Comparison of ENCODE assay signal across 8 cellular contexts in the genomic region with DNA sequence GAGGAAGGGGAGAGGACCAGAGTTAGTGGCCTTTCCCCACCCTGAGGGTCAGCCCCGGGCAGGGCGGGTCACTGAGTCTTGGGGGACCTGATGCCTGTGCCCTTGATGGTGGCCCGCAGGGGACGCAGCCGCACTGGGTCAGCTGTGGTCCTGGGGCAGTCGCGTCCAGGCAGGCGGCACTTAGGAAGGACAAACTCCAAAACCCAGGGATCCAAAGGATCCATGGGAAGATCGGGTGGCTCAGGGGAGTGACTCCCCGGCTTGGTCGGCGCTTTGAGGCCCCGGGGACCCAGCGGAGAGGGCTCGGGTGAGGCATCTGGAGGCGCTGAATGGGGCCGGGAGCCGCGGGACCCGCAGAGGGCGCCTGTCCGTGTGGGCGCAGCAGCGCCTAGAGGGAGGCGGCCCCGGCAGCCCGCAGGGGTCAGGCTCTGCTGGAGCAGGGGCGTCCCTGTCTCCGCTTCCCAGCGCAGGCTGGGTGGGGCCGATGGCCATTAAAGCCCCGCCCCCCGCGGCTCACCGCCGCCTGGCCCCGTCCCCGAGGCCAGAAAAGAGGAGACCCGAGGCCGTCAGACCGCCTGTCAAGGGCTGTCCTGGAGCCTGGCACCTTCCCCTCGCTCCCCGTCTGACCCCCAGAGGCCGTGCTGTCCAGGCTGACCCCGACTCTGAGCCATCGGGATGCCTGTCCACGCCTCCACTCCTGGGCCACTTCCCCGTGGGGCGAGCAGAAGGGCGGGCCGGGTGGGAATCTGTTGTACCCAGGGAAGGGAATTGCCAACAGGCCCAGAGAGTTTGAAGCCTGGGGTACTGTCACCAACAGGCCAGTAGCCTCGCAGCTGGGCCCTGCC. TPM values are rescaled to one million over a fixed set of nuclear protein-coding genes. Genes with fewer than 3 reads are reported as not detected.
DNase-seq lines count a peak whose midpoint lies in the region; ATAC-seq and TF ChIP-seq lines count a peak whose summit lies in the region.

No MANE protein-coding gene starts in this region.

- no peaks in the 10 kb centered on the region for H3K79me1 ChIP-seq in mesenchymal stem cell (replicated peaks; ENCODE audit: low read length, poor library complexity, severe bottlenecking)

- intact Hi-C loops in PC-3 (cut with micrococcal nuclease) (loop anchor here (5.0 kb wide), 1 partner anchor 55 kb away; the partner anchor contains the start of gene IL17RC), dorsolateral prefrontal cortex (cut with DNase I) (no loop called here)

- peak overlapping the region; percentile 90 for H2BK15ac ChIP-seq in mesenchymal stem cell (ENCODE audit: low read depth, poor library complexity, severe bottlenecking)

- no peak overlapping the region for H2AK5ac ChIP-seq in mesenchymal stem cell (ENCODE audit: low read length, severe bottlenecking)

- H4K8ac ChIP-seq in mesenchymal stem cell (ENCODE audit: low read length): peak overlapping the region; percentile 98

- no peaks in the 10 kb centered on the region for H3F3A ChIP-seq in PC-3 (ENCODE audit: low read length, unreplicated experiment)

- H2BK12ac ChIP-seq in mesenchymal stem cell (ENCODE audit: low read length in 2 of 2): peak overlapping the region; percentile 49 to 70

- TF ChIP-seq CTCF in PC-3 (conservative IDR thresholded peaks at IDR 0.05; ENCODE audit: low read depth, low read length) (peak; percentile 48), dorsolateral prefrontal cortex (IDR thresholded peaks at IDR 0.05 in 54 of 56, conservative IDR thresholded peaks at IDR 0.05 in 2 of 56; ENCODE audit: low read depth in 1 of 56, partially characterized antibody in 56 of 56) (peak in 20 of 56 donors; percentile 6 to 41 (median 21))

- peak; percentile 88 for ATAC-seq in PC-3
- ATAC-seq in GM18502 (IDR thresholded peaks at IDR 0.05; ENCODE audit: poor library complexity, unreplicated experiment): no peak

- peak; percentile 71 for DNase-seq in COLO668 (lab: John Stamatoyannopoulos, UW; ENCODE audit: unreplicated experiment)
- peak; percentile 48 for DNase-seq in PC-3
- no peak for DNase-seq in dorsolateral prefrontal cortex
- peak; percentile 73 for DNase-seq in mesenchymal stem cell
- no peak for DNase-seq in C1 segment of cervical spinal cord (lab: John Stamatoyannopoulos, UW)
- DNase-seq in cerebellar nuclear complex (lab: John Stamatoyannopoulos, UW): no peak

- H3K4me3 ChIP-seq in PC-3 (ENCODE audit: low read length) (peak overlapping the region; percentile 50; the same call in 1 of the 2 replicates), dorsolateral prefrontal cortex (peak overlapping the region in 52 of 59 donors; percentile 4 to 58 (median 38)), mesenchymal stem cell (ENCODE audit: insufficient read depth in 1 of 2, low read depth in 1 of 2, low read length in 2 of 2) (peak overlapping the region in 1 of 2 experiments; percentile 24), subcutaneous abdominal adipose tissue (ENCODE audit: low read depth in 1 of 5, low read length in 5 of 5) (peak overlapping the region in 4 of 5 donors; percentile 32 to 60 (median 46))

- H3K27ac ChIP-seq in PC-3 (ENCODE audit: low read length): no peak overlapping the region
- peak overlapping the region in 2 of 59 donors; percentile 44 to 67 for H3K27ac ChIP-seq in dorsolateral prefrontal cortex
- H3K27ac ChIP-seq in mesenchymal stem cell (ENCODE audit: low read length, poor library complexity, severe bottlenecking): no peak overlapping the region
- H3K27ac ChIP-seq in subcutaneous abdominal adipose tissue (ENCODE audit: low read depth, low read length): peak overlapping the region; percentile 80

- WGBS in mesenchymal stem cell: 14% methylated on average over 52 of the region's 52 CpGs

- H2AFZ ChIP-seq in PC-3 (ENCODE audit: low read length) (peak overlapping the region; percentile 69), mesenchymal stem cell (ENCODE audit: low read depth, low read length) (peak overlapping the region; percentile 21)

- H3K9ac ChIP-seq in PC-3 (ENCODE audit: low read length): no peak overlapping the region
- peak overlapping the region; percentile 43 for H3K9ac ChIP-seq in mesenchymal stem cell (ENCODE audit: low read length)
- H3K9ac ChIP-seq in subcutaneous abdominal adipose tissue (ENCODE audit: low read length in 5 of 5): peak overlapping the region in 4 of 5 donors; percentile 20 to 62 (median 57)

- CTCF ChIA-PET in PC-3 (lab: Charles Lee): no interaction called here

- H2BK120ac ChIP-seq in mesenchymal stem cell (ENCODE audit: low read depth, low read length): peak overlapping the region; percentile 11

- H3K4me1 ChIP-seq in PC-3 (ENCODE audit: insufficient read depth, low read length) (0 out of 2 replicates have a peak, but pooled peaks cover 9% of the 10 kb centered on the region), mesenchymal stem cell (ENCODE audit: control insufficient read depth, insufficient read depth, low read depth, low read length) (peaks cover 22% of the 10 kb centered on the region), subcutaneous abdominal adipose tissue (ENCODE audit: control insufficient read depth in 5 of 5, insufficient read depth in 5 of 5, low read length in 5 of 5) (peaks cover 0 to 74% (median 56%) of the 10 kb centered on the region in 5 donors)

- peak overlapping the region; percentile 94 for H4K91ac ChIP-seq in mesenchymal stem cell (ENCODE audit: low read length)

- no peaks in the 10 kb centered on the region for H3K36me3 ChIP-seq in PC-3 (ENCODE audit: low read depth, low read length)
- no peaks in the 10 kb centered on the region for H3K36me3 ChIP-seq in mesenchymal stem cell (ENCODE audit: control insufficient read depth in 1 of 2, insufficient read depth in 2 of 2, low read depth in 1 of 2, low read length in 2 of 2)
- peaks cover 0 to 8% (median 2%) of the 10 kb centered on the region in 5 donors for H3K36me3 ChIP-seq in subcutaneous abdominal adipose tissue (ENCODE audit: control insufficient read depth in 5 of 5, insufficient read depth in 5 of 5, low read length in 5 of 5)

- peak overlapping the region; percentile 59 for H3K4me2 ChIP-seq in PC-3 (ENCODE audit: low read length)
- peak overlapping the region; percentile 34 for H3K4me2 ChIP-seq in mesenchymal stem cell (ENCODE audit: low read length, poor library complexity, severe bottlenecking)

- H2BK5ac ChIP-seq in mesenchymal stem cell (ENCODE audit: low read depth, low read length, poor library complexity, severe bottlenecking): no peak overlapping the region

- no peaks in the 10 kb centered on the region for H3K9me2 ChIP-seq in PC-3 (replicated peaks; ENCODE audit: low read length)

- peak overlapping the region; percentile 87 to 90 for H3K18ac ChIP-seq in mesenchymal stem cell (ENCODE audit: low read depth in 1 of 2, low read length in 2 of 2)

- H4K20me1 ChIP-seq in PC-3 (ENCODE audit: low read length): no peaks in the 10 kb centered on the region

- peak overlapping the region in 1 of 2 experiments; percentile 85 for H3K14ac ChIP-seq in mesenchymal stem cell (ENCODE audit: low read length in 2 of 2)

- no peaks in the 10 kb centered on the region for H3K79me2 ChIP-seq in PC-3 (ENCODE audit: low read length)

- H3K27me3 ChIP-seq in PC-3 (ENCODE audit: low read length) (no peaks in the 10 kb centered on the region), dorsolateral prefrontal cortex (no peaks in the 10 kb centered on the region), mesenchymal stem cell (ENCODE audit: control insufficient read depth in 1 of 2, insufficient read depth in 1 of 2, low read length in 2 of 2) (no peaks in the 10 kb centered on the region), subcutaneous abdominal adipose tissue (ENCODE audit: control insufficient read depth in 5 of 5, insufficient read depth in 4 of 5, low read length in 5 of 5) (no peaks in the 10 kb centered on the region)

- no peaks in the 10 kb centered on the region for H3K9me3 ChIP-seq in PC-3 (ENCODE audit: low read length)
- no peaks in the 10 kb centered on the region for H3K9me3 ChIP-seq in mesenchymal stem cell (ENCODE audit: control insufficient read depth, low read length)
- no peaks in the 10 kb centered on the region for H3K9me3 ChIP-seq in subcutaneous abdominal adipose tissue (ENCODE audit: control insufficient read depth in 5 of 5, low read length in 5 of 5)

- H3K4ac ChIP-seq in mesenchymal stem cell (ENCODE audit: low read depth in 1 of 2, low read length in 2 of 2): peak overlapping the region; percentile 61 to 95

- POLR2A ChIA-PET in PC-3 (lab: Charles Lee; ENCODE audit: unreplicated experiment): no interaction called here

- no peak overlapping the region for H3K23ac ChIP-seq in mesenchymal stem cell (ENCODE audit: low read length in 2 of 2)

- no TSS peak for BruUV-seq in PC-3 (replicated peaks; lab: Mats Ljungman, UMichigan)

RNA-seq across cellular contexts. Expression of gene CIDEC, which starts 17.4 kb away (rescaled TPM):
- total RNA-seq in PC-3 (2014; rRNA removed) (not detected in 2 replicates), dorsolateral prefrontal cortex (1 to 10 TPM in 1 of 120 experiments, under 1 TPM in 9, not detected in 110; 0.40 to 1.9 (median 0.58) TPM)
- polyA plus RNA-seq in mesenchymal stem cell (2013, experiment 1 of 2): 0.07 TPM
- not detected for polyA plus RNA-seq in mesenchymal stem cell (2013, experiment 2 of 2)

RNA-seq across cellular contexts. Expression of gene RPUSD3, which starts 18.8 kb away (rescaled TPM):
- total RNA-seq in PC-3 (2014; rRNA removed) (54.1 and 76.1 TPM in 2 replicates), dorsolateral prefrontal cortex (10 to 100 TPM; 29.3 to 62.3 (median 44.8) TPM)
- 38.5 TPM for polyA plus RNA-seq in mesenchymal stem cell (2013, experiment 1 of 2)
- polyA plus RNA-seq in mesenchymal stem cell (2013, experiment 2 of 2): 35.7 TPM

RNA-seq across cellular contexts. Expression of gene JAGN1, which starts 27.8 kb away (rescaled TPM):
- total RNA-seq in PC-3 (2014; rRNA removed): 32.5 and 34.1 TPM in 2 replicates
- total RNA-seq in dorsolateral prefrontal cortex: 10 to 100 TPM; 11.2 to 25.9 (median 17.3) TPM
- 23.3 TPM for polyA plus RNA-seq in mesenchymal stem cell (2013, experiment 1 of 2)
- polyA plus RNA-seq in mesenchymal stem cell (2013, experiment 2 of 2): 22.6 TPM

RNA-seq across cellular contexts. Expression of gene IL17RE, which starts 40.0 kb away (rescaled TPM):
- 4.0 and 4.7 TPM in 2 replicates for total RNA-seq in PC-3 (2014; rRNA removed)
- total RNA-seq in dorsolateral prefrontal cortex: 1 to 10 TPM in 102 of 120 experiments, under 1 TPM in 18; 0.36 to 5.5 (median 1.5) TPM
- polyA plus RNA-seq in mesenchymal stem cell (2013, experiment 1 of 2): 1.0 TPM
- 0.68 TPM for polyA plus RNA-seq in mesenchymal stem cell (2013, experiment 2 of 2)

RNA-seq across cellular contexts. Expression of gene TTLL3, which starts 52.6 kb away (rescaled TPM):
- total RNA-seq in PC-3 (2014; rRNA removed): 8.4 and 11.6 TPM in 2 replicates
- 100 to 1,000 TPM in 1 of 120 experiments, 10 to 100 TPM in 119; 35.9 to 103 (median 60.7) TPM for total RNA-seq in dorsolateral prefrontal cortex
- polyA plus RNA-seq in mesenchymal stem cell (2013, experiment 1 of 2): 16.1 TPM
- polyA plus RNA-seq in mesenchymal stem cell (2013, experiment 2 of 2): 14.6 TPM

Comparison
In these comparisons a context has a peak if more than half of its experiments do, and no peak if none do; other contexts are left out.
1. DNase-seq: peak in COLO668 (single experiment), PC-3 (single experiment) and mesenchymal stem cell (single experiment); none in dorsolateral prefrontal cortex (0 of 10), C1 segment of cervical spinal cord (0 of 14) and cerebellar nuclear complex (0 of 2).